In the genomic region with DNA sequence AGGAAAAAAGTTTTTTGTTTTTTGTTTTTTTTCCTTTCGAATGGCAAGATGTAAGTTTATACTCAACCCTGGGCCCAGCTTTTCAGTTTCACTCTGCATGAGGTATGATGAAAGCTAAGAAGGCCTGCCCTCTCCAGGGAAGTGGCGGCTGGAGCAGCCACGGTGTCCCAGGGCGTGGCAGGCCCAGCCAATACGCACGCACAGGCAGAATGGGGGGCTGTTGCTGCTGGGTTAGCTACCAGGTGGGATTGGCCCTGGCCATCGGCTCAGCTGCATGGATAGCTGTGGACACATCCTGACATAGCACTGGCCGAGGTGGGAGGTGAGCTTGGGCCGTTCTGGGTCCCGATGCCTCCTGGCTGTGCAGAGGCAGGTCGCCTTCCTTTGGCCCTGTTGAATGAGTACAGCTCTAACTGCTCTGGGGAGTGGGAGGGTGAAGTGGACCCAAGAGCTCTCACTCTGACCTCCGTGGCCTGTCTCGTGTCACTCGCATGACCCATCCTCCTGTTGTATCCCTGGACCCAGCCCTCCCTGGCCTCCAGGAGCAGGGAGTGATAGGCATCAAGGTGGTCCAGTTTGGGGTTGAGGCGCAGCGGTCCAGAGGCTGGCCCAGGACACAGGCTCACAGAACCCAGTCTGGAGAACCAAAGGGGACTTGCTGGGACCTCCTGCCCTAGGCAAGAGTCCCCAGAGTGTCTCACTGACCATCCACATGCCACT, we compare ENCODE assay signal across 1 cellular context.
TF ChIP-seq lines count a peak whose summit lies in the region.

No MANE protein-coding gene starts in this region.

TF ChIP-seq in HepG2, 621 proteins besides CTCF, POLR2A, EP300 and RAD21:
- TF ChIP-seq, protein P1, sequence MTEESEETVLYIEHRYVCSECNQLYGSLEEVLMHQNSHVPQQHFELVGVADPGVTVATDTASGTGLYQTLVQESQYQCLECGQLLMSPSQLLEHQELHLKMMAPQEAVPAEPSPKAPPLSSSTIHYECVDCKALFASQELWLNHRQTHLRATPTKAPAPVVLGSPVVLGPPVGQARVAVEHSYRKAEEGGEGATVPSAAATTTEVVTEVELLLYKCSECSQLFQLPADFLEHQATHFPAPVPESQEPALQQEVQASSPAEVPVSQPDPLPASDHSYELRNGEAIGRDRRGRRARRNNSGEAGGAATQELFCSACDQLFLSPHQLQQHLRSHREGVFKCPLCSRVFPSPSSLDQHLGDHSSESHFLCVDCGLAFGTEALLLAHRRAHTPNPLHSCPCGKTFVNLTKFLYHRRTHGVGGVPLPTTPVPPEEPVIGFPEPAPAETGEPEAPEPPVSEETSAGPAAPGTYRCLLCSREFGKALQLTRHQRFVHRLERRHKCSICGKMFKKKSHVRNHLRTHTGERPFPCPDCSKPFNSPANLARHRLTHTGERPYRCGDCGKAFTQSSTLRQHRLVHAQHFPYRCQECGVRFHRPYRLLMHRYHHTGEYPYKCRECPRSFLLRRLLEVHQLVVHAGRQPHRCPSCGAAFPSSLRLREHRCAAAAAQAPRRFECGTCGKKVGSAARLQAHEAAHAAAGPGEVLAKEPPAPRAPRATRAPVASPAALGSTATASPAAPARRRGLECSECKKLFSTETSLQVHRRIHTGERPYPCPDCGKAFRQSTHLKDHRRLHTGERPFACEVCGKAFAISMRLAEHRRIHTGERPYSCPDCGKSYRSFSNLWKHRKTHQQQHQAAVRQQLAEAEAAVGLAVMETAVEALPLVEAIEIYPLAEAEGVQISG (CRISPR knock-in tag; IDR thresholded peaks at IDR 0.05) = no peak
- TF ChIP-seq GABPB1 (CRISPR knock-in tag; IDR thresholded peaks at IDR 0.05) (peak; percentile 13; the same call in 1 of the 2 replicates), ZNF225 (CRISPR knock-in tag; IDR thresholded peaks at IDR 0.05) (0 out of 2 replicates have a peak, but pooled peaks have one; percentile 15), ZBTB8A (CRISPR knock-in tag; IDR thresholded peaks at IDR 0.05; ENCODE audit: borderline replicate concordance, low read depth) (no peak), ZNF264 (CRISPR knock-in tag; IDR thresholded peaks at IDR 0.05) (no peak), EZH2 (conservative IDR thresholded peaks at IDR 0.05; ENCODE audit: low read depth, low read length) (0 out of 2 replicates have a peak, but pooled peaks have one; percentile 20), HIVEP1 (CRISPR knock-in tag; IDR thresholded peaks at IDR 0.05) (0 out of 2 replicates have a peak, but pooled peaks have one; percentile 32)
